Comparison of ENCODE assay signal across 27 cellular contexts in the genomic region with DNA sequence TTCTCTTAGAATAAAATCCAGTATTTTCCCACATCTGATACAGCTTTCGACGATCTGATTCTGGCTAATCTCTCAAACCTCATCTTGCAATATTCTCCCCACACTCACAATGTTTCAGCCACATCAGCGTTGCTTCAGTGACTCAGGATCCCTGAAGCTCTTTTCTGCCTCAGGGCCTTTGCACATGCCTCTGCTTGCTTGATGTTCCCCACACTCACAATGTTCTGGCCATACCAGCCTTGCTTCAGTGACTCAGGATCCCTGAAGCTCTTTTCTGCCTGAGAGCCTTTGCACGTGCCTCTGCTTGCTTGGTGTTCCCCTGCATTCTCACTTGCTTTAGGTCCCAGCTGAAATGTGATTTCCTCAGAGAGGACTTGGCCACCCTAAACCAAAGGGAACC. TPM values are rescaled to one million over a fixed set of nuclear protein-coding genes. Genes with fewer than 3 reads are reported as not detected.
DNase-seq lines count a peak whose midpoint lies in the region; ATAC-seq and TF ChIP-seq lines count a peak whose summit lies in the region.
"Had no signal": no experiment of that assay in that cellular context is flagged by ENCODE, and none has a peak within 500 bp of the region (broad histone marks: within the 10 kb centered on the region; RNA-seq: fewer than 3 reads in every experiment).

No MANE protein-coding gene starts in this region.

- DNase-seq in DND-41 = no peak
- peak; percentile 6 for DNase-seq in Jurkat, Clone E6-1 (ENCODE audit: low read depth, low spot score)
- DNase-seq in epithelial cell of esophagus (ENCODE audit: low read depth) = peak; percentile 98
- peak; percentile 95 to 98 for DNase-seq in trophoblast cell
- no peak for DNase-seq in posterior vena cava (ENCODE audit: low spot score)
- no peak for DNase-seq in NCI-H748 (lab: John Stamatoyannopoulos, UW; ENCODE audit: unreplicated experiment)
- DNase-seq: CD4-positive, CD25-positive, alpha-beta regulatory T cell; DMS153; GM23248; H9; HFFc6; KG1; NCI-H1048; NCI-H1417 treated with DMSO at 0.1 percent for 48 hours; NCI-H1694 treated with DMSO at 0.1 percent for 48 hours; NCI-H2081 treated with DMSO at 0.1 percent for 48 hours; NCI-H2171; NCI-H226; NCI-H510A; NCI-H748 treated with DMSO at 0.1 percent for 48 hours; PC-9 had no signal

- no peak overlapping the region for H3K14ac ChIP-seq in trophoblast cell (ENCODE audit: low read length)

- ATAC-seq in DND-41 (ENCODE audit: insufficient read depth, low read depth) (no peak), HG03469 (IDR thresholded peaks at IDR 0.05; ENCODE audit: unreplicated experiment) (no peak)
- ATAC-seq: Right ventricle myocardium inferior had no signal

- no peak overlapping the region for H2AK5ac ChIP-seq in trophoblast cell (ENCODE audit: low read length)

- H3K4me2 ChIP-seq in DND-41 (ENCODE audit: insufficient read depth, low read length) (no peak overlapping the region), trophoblast cell (ENCODE audit: low read length) (no peak overlapping the region)
- H3K4me2 ChIP-seq: BLaER1, PC-9 had no signal

- H3K9ac ChIP-seq in DND-41 (ENCODE audit: low read depth, low read length) (no peak overlapping the region), trophoblast cell (ENCODE audit: low read length) (no peak overlapping the region)
- H3K9ac ChIP-seq: BLaER1, GM23248 had no signal

- H4K20me1 ChIP-seq in DND-41 (ENCODE audit: insufficient read depth, low read length) = no peaks in the 10 kb centered on the region
- H4K20me1 ChIP-seq: BLaER1 had no signal

- peak overlapping the region; percentile 62 for H3K27ac ChIP-seq in DND-41 (ENCODE audit: low read length)
- H3K27ac ChIP-seq in trophoblast cell (ENCODE audit: low read depth, low read length) = no peak overlapping the region
- H3K27ac ChIP-seq: BLaER1, GM23248, PC-9, SJSA1 had no signal

- no peak overlapping the region for H2BK12ac ChIP-seq in trophoblast cell (ENCODE audit: low read length)

- H2AFZ ChIP-seq in DND-41 (ENCODE audit: low read depth, low read length) (no peak overlapping the region), trophoblast cell (ENCODE audit: insufficient read depth, low read length, poor library complexity) (no peak overlapping the region)
- H2AFZ ChIP-seq: GM23248, PC-9 had no signal

- no peak overlapping the region for H4K12ac ChIP-seq in trophoblast cell (ENCODE audit: low read depth, low read length)

- H3K36me3 ChIP-seq in DND-41 (ENCODE audit: insufficient read depth, low read length) = no peaks in the 10 kb centered on the region
- no peaks in the 10 kb centered on the region for H3K36me3 ChIP-seq in trophoblast cell (ENCODE audit: control insufficient read depth in 1 of 2, insufficient read depth in 2 of 2, low read length in 2 of 2)
- H3K36me3 ChIP-seq: BLaER1, SJSA1 had no signal

- no CpG with 5 or more reads among the region's 4 CpGs for WGBS in trophoblast cell (ENCODE audit: extremely low coverage, insufficient coverage, insufficient read length)

- TF ChIP-seq CTCF in DND-41 (IDR thresholded peaks at IDR 0.05; ENCODE audit: borderline replicate concordance, extremely low read depth, low read length, poor library complexity, severe bottlenecking) = no peak
- no peak for TF ChIP-seq CTCF in epithelial cell of esophagus (IDR thresholded peaks at IDR 0.05; ENCODE audit: insufficient read depth, low read depth, low read length, missing control alignments)

- H3K4ac ChIP-seq in trophoblast cell (ENCODE audit: low read depth, low read length) = no peak overlapping the region

- H3K9me3 ChIP-seq in DND-41 (ENCODE audit: insufficient read depth, low read length, severe bottlenecking) = no peaks in the 10 kb centered on the region
- peaks cover 2% of the 10 kb centered on the region for H3K9me3 ChIP-seq in trophoblast cell (ENCODE audit: insufficient read depth, low read depth, low read length)
- H3K9me3 ChIP-seq: SJSA1 had no signal

- H3K79me2 ChIP-seq in DND-41 (ENCODE audit: insufficient read depth, low read length) (no peaks in the 10 kb centered on the region), trophoblast cell (ENCODE audit: control insufficient read depth, insufficient read depth, low read length, poor library complexity) (no peaks in the 10 kb centered on the region)

- H2BK5ac ChIP-seq in trophoblast cell (ENCODE audit: low read depth, low read length, poor library complexity) = no peak overlapping the region

- peaks cover 27% of the 10 kb centered on the region for H3K4me1 ChIP-seq in DND-41 (ENCODE audit: insufficient read depth, low read length)
- H3K4me1 ChIP-seq in trophoblast cell (ENCODE audit: control insufficient read depth in 1 of 2, insufficient read depth in 2 of 2, low read length in 2 of 2) = peaks cover 0 to 4% of the 10 kb centered on the region in 2 experiments
- H3K4me1 ChIP-seq: BLaER1 had no signal

- H4K8ac ChIP-seq in trophoblast cell (ENCODE audit: low read depth, low read length) = no peak overlapping the region

- H3K23ac ChIP-seq in trophoblast cell (ENCODE audit: low read length) = no peak overlapping the region

- H3K4me3 ChIP-seq in DND-41 (ENCODE audit: low read depth in 1 of 2, low read length in 2 of 2) = no peak overlapping the region
- no peak overlapping the region for H3K4me3 ChIP-seq in Jurkat, Clone E6-1 (ENCODE audit: low read length)
- H3K4me3 ChIP-seq in epithelial cell of esophagus (ENCODE audit: low read length) = no peak overlapping the region
- H3K4me3 ChIP-seq in trophoblast cell (ENCODE audit: low read depth, low read length) = no peak overlapping the region
- H3K4me3 ChIP-seq: BLaER1, GM23248, PC-9, SJSA1 had no signal

- intact Hi-C loops in posterior vena cava (cut with DNase I) = no loop called here

- no peak overlapping the region for H3K18ac ChIP-seq in trophoblast cell (ENCODE audit: low read length)

- no peak overlapping the region for H2BK120ac ChIP-seq in trophoblast cell (ENCODE audit: insufficient read depth, low read length, poor library complexity)

- no peak overlapping the region for H4K91ac ChIP-seq in trophoblast cell (ENCODE audit: low read depth, low read length)

- H3K79me1 ChIP-seq in trophoblast cell (ENCODE audit: low read length) = no peaks in the 10 kb centered on the region

- H3K27me3 ChIP-seq in DND-41 (ENCODE audit: insufficient read depth, low read length, poor library complexity) (no peaks in the 10 kb centered on the region), trophoblast cell (ENCODE audit: insufficient read depth, low read length) (peaks cover 11% of the 10 kb centered on the region)
- H3K27me3 ChIP-seq: BLaER1 had no signal

RNA-seq across cellular contexts. Expression of a gene that starts 2.6 kb away (rescaled TPM):
- not detected for polyA plus RNA-seq in Jurkat, Clone E6-1 (2012; ENCODE audit: insufficient read depth, insufficient read length)
- 0.05 and 0.07 TPM in 2 replicates for polyA plus RNA-seq in trophoblast cell (2013)
- total RNA-seq in posterior vena cava = not detected
- total RNA-seq: GM23248, H9, HFFc6, PC-9, Right ventricle myocardium inferior, RPMI7951, SJSA1 had no signal
- polyA plus RNA-seq: AG04450, GM23248 had no signal

Comparison
In these comparisons a context has a peak if more than half of its experiments do, and no peak if none do; other contexts are left out.
1. DNase-seq: peak in Jurkat, Clone E6-1 (single experiment), epithelial cell of esophagus (single experiment) and trophoblast cell (2 of 2); none in DND-41 (single experiment), posterior vena cava (single experiment) and NCI-H748 (single experiment).